ENCODE assay signal across 12 cellular contexts in the genomic region with DNA sequence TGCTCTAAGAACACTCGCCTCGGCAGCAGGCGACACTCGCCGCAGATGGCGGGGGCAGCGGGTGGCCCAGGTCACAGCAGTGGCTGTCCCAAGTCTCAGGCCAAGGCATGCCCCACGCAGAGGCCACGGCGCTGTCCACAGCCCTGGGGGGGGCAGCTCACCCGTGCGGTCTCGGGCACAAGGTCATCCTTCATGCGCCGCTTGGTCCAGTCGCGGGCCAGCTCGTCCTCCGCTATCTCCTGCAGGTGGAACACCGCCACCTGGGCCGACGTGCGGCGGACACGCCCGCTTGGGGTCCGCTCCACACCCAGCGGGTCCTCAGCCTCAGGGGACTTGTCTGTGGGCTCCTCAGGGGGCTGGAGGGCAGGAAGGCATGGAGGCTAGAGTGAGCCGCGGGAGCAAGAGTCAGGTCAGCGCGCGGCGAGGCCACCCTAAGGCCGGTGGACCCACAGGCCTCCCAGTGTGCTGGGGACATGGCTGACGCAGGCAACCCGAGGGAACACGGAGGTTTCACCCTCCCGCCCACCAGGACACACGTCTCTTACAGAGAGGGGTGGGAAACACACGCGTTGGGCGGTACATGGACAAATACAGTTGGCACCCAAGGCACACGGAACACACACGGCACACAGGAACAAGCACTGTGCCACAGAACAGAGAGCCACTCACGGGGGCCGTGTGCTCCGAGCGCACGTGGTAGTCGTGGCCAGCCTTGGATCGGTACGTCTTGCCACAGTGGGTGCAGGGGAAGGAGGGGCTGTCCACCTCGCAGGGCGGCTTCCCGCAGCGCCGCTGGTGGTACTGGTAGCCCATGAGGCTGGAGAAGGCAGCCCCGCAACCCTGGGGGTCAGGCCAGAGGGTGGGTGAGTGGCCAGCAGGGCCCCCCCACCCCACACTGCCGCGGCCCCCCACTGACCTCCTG.
"Had no signal": no experiment of that assay in that cellular context is flagged by ENCODE, and none has a peak within 500 bp of the region (broad histone marks: within the 10 kb centered on the region; RNA-seq: fewer than 3 reads in every experiment).

No MANE protein-coding gene starts in this region.

- H3K36me3 Mint-ChIP-seq: type B pancreatic cell had no signal

- H3K9me3 ChIP-seq: pancreas had no signal

- H3K4me3 Mint-ChIP-seq: activated CD4-positive, alpha-beta T cell treated with anti-CD3 and anti-CD28 coated beads, Interleukin-2, amount 10 ng/mL, durations not matched to agents 7 days and 5 days; activated naive CD4-positive, alpha-beta T cell treated with anti-CD3 and anti-CD28 coated beads, Interleukin-2, amount 10 ng/mL, durations not matched to agents 7 days and 5 days; activated T-helper 17 cell treated with anti-CD3 and anti-CD28 coated beads, Interleukin-2, amount 50 U/mL, for 72 hours; brain; T-helper 1 cell treated with Interleukin-12 subunit alpha and Interleukin-12 subunit beta and Interleukin-4 antibody, amounts not matched to agents 30 μg/mL and 1 μg/mL, for 36 hours; type B pancreatic cell; WTC11 had no signal

- H3K27ac ChIP-seq: pancreas had no signal

- H3K27ac Mint-ChIP-seq: activated CD4-positive, alpha-beta T cell treated with anti-CD3 and anti-CD28 coated beads, Interleukin-2, amount 10 ng/mL, durations not matched to agents 7 days and 5 days; activated naive CD4-positive, alpha-beta T cell treated with anti-CD3 and anti-CD28 coated beads, Interleukin-2, amount 10 ng/mL, durations not matched to agents 7 days and 5 days; activated T-helper 17 cell treated with anti-CD3 and anti-CD28 coated beads, Interleukin-2, amount 50 U/mL, for 72 hours; brain; T-helper 1 cell treated with Interleukin-12 subunit alpha and Interleukin-12 subunit beta and Interleukin-4 antibody, amounts not matched to agents 30 μg/mL and 1 μg/mL, for 36 hours; type B pancreatic cell; WTC11 had no signal

- DNase-seq: activated CD4-positive, alpha-beta T cell treated with anti-CD3 and anti-CD28 coated beads, Interleukin-2, amount 10 ng/mL, durations not matched to agents 7 days and 5 days; activated CD8-positive, alpha-beta memory T cell treated with anti-CD3 and anti-CD28 coated beads for 24 hours; amniotic stem cell; effector memory CD4-positive, alpha-beta T cell; small intestine had no signal

- ATAC-seq: activated T-helper 17 cell treated with anti-CD3 and anti-CD28 coated beads, Interleukin-2, amount 50 U/mL, for 72 hours; pancreas; WTC11 had no signal

- H3K27me3 Mint-ChIP-seq: activated CD4-positive, alpha-beta T cell treated with anti-CD3 and anti-CD28 coated beads, Interleukin-2, amount 10 ng/mL, durations not matched to agents 7 days and 5 days; activated naive CD4-positive, alpha-beta T cell treated with anti-CD3 and anti-CD28 coated beads, Interleukin-2, amount 10 ng/mL, durations not matched to agents 7 days and 5 days; activated T-helper 17 cell treated with anti-CD3 and anti-CD28 coated beads, Interleukin-2, amount 50 U/mL, for 72 hours; type B pancreatic cell had no signal

- H3K9me3 Mint-ChIP-seq: activated CD4-positive, alpha-beta T cell treated with anti-CD3 and anti-CD28 coated beads, Interleukin-2, amount 10 ng/mL, durations not matched to agents 7 days and 5 days; activated naive CD4-positive, alpha-beta T cell treated with anti-CD3 and anti-CD28 coated beads, Interleukin-2, amount 10 ng/mL, durations not matched to agents 7 days and 5 days; activated T-helper 17 cell treated with anti-CD3 and anti-CD28 coated beads, Interleukin-2, amount 50 U/mL, for 72 hours; brain; T-helper 1 cell treated with Interleukin-12 subunit alpha and Interleukin-12 subunit beta and Interleukin-4 antibody, amounts not matched to agents 30 μg/mL and 1 μg/mL, for 36 hours; type B pancreatic cell had no signal

- H3K4me3 ChIP-seq: pancreas had no signal

- H3K27me3 ChIP-seq: pancreas had no signal

- H3K4me1 Mint-ChIP-seq: activated T-helper 17 cell treated with anti-CD3 and anti-CD28 coated beads, Interleukin-2, amount 50 U/mL, for 72 hours had no signal

- H3K4me1 ChIP-seq: pancreas had no signal
